In genomic region chr10:131839351-131839750, GRCh38 we compare ENCODE assay signal across 15 cellular contexts.
"Had no signal": no experiment of that assay in that cellular context is flagged by ENCODE, and none has a peak within 500 bp of the region (broad histone marks: within the 10 kb centered on the region; RNA-seq: fewer than 3 reads in every experiment).

No MANE protein-coding gene starts in this region.

- H3K9me3 Mint-ChIP-seq: activated T-helper 17 cell treated with anti-CD3 and anti-CD28 coated beads, Interleukin-2, amount 50 U/mL, for 72 hours; stimulated activated naive CD8-positive, alpha-beta T cell treated with anti-CD3 and anti-CD28 coated beads, Interleukin-15, amount 100 ng/mL, for 72 hours had no signal

- H3K9me3 ChIP-seq: testis had no signal

- ATAC-seq: activated T-helper 17 cell treated with anti-CD3 and anti-CD28 coated beads, Interleukin-2, amount 50 U/mL, for 72 hours; foreskin keratinocyte; naive thymus-derived CD8-positive, alpha-beta T cell; right cardiac atrium; stimulated activated naive CD8-positive, alpha-beta T cell treated with anti-CD3 and anti-CD28 coated beads, Interleukin-15, amount 100 ng/mL, for 72 hours; T-cell had no signal

- H3K36me3 Mint-ChIP-seq: activated naive CD8-positive, alpha-beta T cell; naive thymus-derived CD8-positive, alpha-beta T cell; T-cell had no signal

- H3K4me3 Mint-ChIP-seq: activated naive CD8-positive, alpha-beta T cell; activated T-helper 17 cell treated with anti-CD3 and anti-CD28 coated beads, Interleukin-2, amount 50 U/mL, for 72 hours; naive thymus-derived CD8-positive, alpha-beta T cell; stimulated activated naive CD8-positive, alpha-beta T cell treated with anti-CD3 and anti-CD28 coated beads, Interleukin-15, amount 100 ng/mL, for 72 hours; T-cell had no signal

- H3K27me3 ChIP-seq: brain microvascular endothelial cell, foreskin keratinocyte, testis had no signal

- H3K27me3 Mint-ChIP-seq: activated naive CD8-positive, alpha-beta T cell; activated T-helper 17 cell treated with anti-CD3 and anti-CD28 coated beads, Interleukin-2, amount 50 U/mL, for 72 hours; progenitor cell of endocrine pancreas; stimulated activated naive CD8-positive, alpha-beta T cell treated with anti-CD3 and anti-CD28 coated beads, Interleukin-15, amount 100 ng/mL, for 72 hours had no signal

- H3K4me1 Mint-ChIP-seq: activated T-helper 17 cell treated with anti-CD3 and anti-CD28 coated beads, Interleukin-2, amount 50 U/mL, for 72 hours; naive thymus-derived CD8-positive, alpha-beta T cell; stimulated activated naive CD8-positive, alpha-beta T cell treated with anti-CD3 and anti-CD28 coated beads, Interleukin-15, amount 100 ng/mL, for 72 hours; T-cell had no signal

- H3K27ac Mint-ChIP-seq: activated naive CD8-positive, alpha-beta T cell; activated T-helper 17 cell treated with anti-CD3 and anti-CD28 coated beads, Interleukin-2, amount 50 U/mL, for 72 hours; naive thymus-derived CD8-positive, alpha-beta T cell; progenitor cell of endocrine pancreas; stimulated activated naive CD8-positive, alpha-beta T cell treated with anti-CD3 and anti-CD28 coated beads, Interleukin-15, amount 100 ng/mL, for 72 hours; T-cell had no signal

- DNase-seq: activated CD4-positive, alpha-beta T cell treated with anti-CD3 and anti-CD28 coated beads, Interleukin-2, amount 50 U/mL, for 48 hours; brain microvascular endothelial cell; effector memory CD4-positive, alpha-beta T cell; foreskin keratinocyte; naive thymus-derived CD8-positive, alpha-beta T cell; right cardiac atrium; stimulated activated CD4-positive, alpha-beta T cell treated with anti-CD3 and anti-CD28 coated beads, Interleukin-1b, Interleukin-23, amount 100 ng/mL, for 48 hours; stimulated activated naive CD8-positive, alpha-beta T cell treated with anti-CD3 and anti-CD28 coated beads, Interleukin-15, amount 100 ng/mL, for 72 hours; T-helper 9 cell; testis had no signal

- H3K4me3 ChIP-seq: SK-N-MC, testis had no signal

- H3K4me1 ChIP-seq: foreskin keratinocyte, testis had no signal

- H3K27ac ChIP-seq: brain microvascular endothelial cell, foreskin keratinocyte, SK-N-MC, testis had no signal

- H3K36me3 ChIP-seq: brain microvascular endothelial cell had no signal
